In genomic region chr6:72553531-72554202, GRCh38 we compare ENCODE assay signal across 1 cellular context.
TF ChIP-seq lines count a peak whose summit lies in the region.

No MANE protein-coding gene starts in this region.

TF ChIP-seq in SK-N-SH, 30 proteins besides CTCF, POLR2A, EP300 and RAD21 (continued from another document):
- TF ChIP-seq USF2 (IDR thresholded peaks at IDR 0.05; ENCODE audit: borderline replicate concordance, low read depth, low read length), result no peak
- TF ChIP-seq USF1 (IDR thresholded peaks at IDR 0.05; ENCODE audit: borderline replicate concordance, low read depth), result no peak
- peak; percentile 98 for TF ChIP-seq JUND (IDR thresholded peaks at IDR 0.05)
- TF ChIP-seq FOSL2 (IDR thresholded peaks at IDR 0.05; ENCODE audit: borderline replicate concordance, low read depth), result peak; percentile 98
- TF ChIP-seq SIN3A (IDR thresholded peaks at IDR 0.05; ENCODE audit: borderline replicate concordance, low read depth, low read length), result peak; percentile 60; the same call in 1 of the 2 replicates
- TF ChIP-seq TCF12 (IDR thresholded peaks at IDR 0.05), result peak; percentile 97
